In the genomic region with DNA sequence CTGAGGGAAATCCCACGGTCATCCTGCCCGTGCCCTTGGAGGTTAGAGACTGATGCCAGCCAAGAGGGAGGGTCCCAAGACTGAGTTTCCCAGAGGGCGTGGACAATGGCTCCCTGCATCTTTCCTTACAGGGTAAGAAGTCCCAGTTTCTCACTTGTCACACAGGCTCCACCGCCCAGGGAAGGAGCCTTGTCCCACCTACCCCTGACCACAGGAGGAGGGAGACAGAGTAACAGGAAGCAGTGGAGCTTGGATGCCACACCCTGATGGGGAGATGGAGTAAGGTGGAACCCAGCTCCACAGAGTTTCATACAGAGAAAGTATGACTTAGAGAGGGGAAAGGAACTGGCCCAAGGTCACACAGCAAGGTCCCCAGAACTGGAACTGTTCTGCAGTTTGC, we compare ENCODE assay signal across 19 cellular contexts. TPM values are rescaled to one million over a fixed set of nuclear protein-coding genes. Genes with fewer than 3 reads are reported as not detected.
A peak's percentile ranks its signal among the peaks of the same experiment; 100 is the strongest.
DNase-seq lines count a peak whose midpoint lies in the region; ATAC-seq, FAIRE-seq and TF ChIP-seq lines count a peak whose summit lies in the region.
"Had no signal": no experiment of that assay in that cellular context is flagged by ENCODE, and none has a peak within 500 bp of the region (broad histone marks: within the 10 kb centered on the region; RNA-seq: fewer than 3 reads in every experiment).

No MANE protein-coding gene starts in this region.

- H3F3A ChIP-seq in GM23338 (replicated peaks; ENCODE audit: low read depth): no peaks in the 10 kb centered on the region

- H2AFZ ChIP-seq in GM23338: no peak overlapping the region; the same call in 1 of the 2 replicates
- no peak overlapping the region for H2AFZ ChIP-seq in osteoblast (ENCODE audit: low read length)

- H3K4me1 ChIP-seq in A549: no peaks in the 10 kb centered on the region
- no peaks in the 10 kb centered on the region; the same call in 1 of the 2 replicates for H3K4me1 ChIP-seq in GM23338 (ENCODE audit: insufficient read depth)
- no peaks in the 10 kb centered on the region for H3K4me1 ChIP-seq in osteoblast (ENCODE audit: insufficient read depth, low read length)

- no peaks in the 10 kb centered on the region for H3K36me3 Mint-ChIP-seq in GM23338 (ENCODE audit: low read depth)
- H3K36me3 Mint-ChIP-seq in dendritic cell treated with granulocyte-macrophage colony-stimulating factor and Interleukin-4, amounts not matched to agents 40 ng/mL and 50 ng/mL, for 4 days (ENCODE audit: low read depth): no peaks in the 10 kb centered on the region
- H3K36me3 Mint-ChIP-seq: CD8-positive, alpha-beta T cell had no signal

- no peak for FAIRE-seq in A549 (lab: Jason Lieb, UNC)

- H3K79me2 ChIP-seq in GM23338 (replicated peaks; ENCODE audit: insufficient read depth) (no peaks in the 10 kb centered on the region), osteoblast (ENCODE audit: insufficient read depth, low read length) (no peaks in the 10 kb centered on the region)

- H3K27me3 Mint-ChIP-seq in GM23338 (ENCODE audit: insufficient read depth, low read depth, poor library complexity): peaks cover 8% of the 10 kb centered on the region
- no peaks in the 10 kb centered on the region for H3K27me3 Mint-ChIP-seq in dendritic cell treated with granulocyte-macrophage colony-stimulating factor and Interleukin-4, amounts not matched to agents 40 ng/mL and 50 ng/mL, for 4 days

- no peak for TF ChIP-seq RAD21 in A549 (conservative IDR thresholded peaks at IDR 0.05 in 1 of 2, IDR thresholded peaks at IDR 0.05 in 1 of 2)

- no peaks in the 10 kb centered on the region for H3K36me3 ChIP-seq in GM23338 (ENCODE audit: insufficient read depth)
- H3K36me3 ChIP-seq in osteoblast (ENCODE audit: insufficient read depth, low read length): no peaks in the 10 kb centered on the region
- H3K36me3 ChIP-seq: BLaER1 treated with 17β-estradiol and CSF1 and Interleukin-3, amounts not matched to agents 10 nM and 100 nM had no signal

- no peak overlapping the region for H3K4me3 Mint-ChIP-seq in GM23338
- H3K4me3 Mint-ChIP-seq in dendritic cell treated with granulocyte-macrophage colony-stimulating factor and Interleukin-4, amounts not matched to agents 40 ng/mL and 50 ng/mL, for 4 days: no peak overlapping the region
- H3K4me3 Mint-ChIP-seq: CD8-positive, alpha-beta T cell; H9 had no signal

- no peak overlapping the region for H3K4me3 ChIP-seq in A549
- H3K4me3 ChIP-seq in GM23338: no peak overlapping the region
- H3K4me3 ChIP-seq in osteoblast (ENCODE audit: insufficient read depth, low read length): no peak overlapping the region
- H3K4me3 ChIP-seq: BLaER1 treated with 17β-estradiol and CSF1 and Interleukin-3, amounts not matched to agents 10 nM and 100 nM had no signal

- H3K27me3 ChIP-seq in GM23338 (ENCODE audit: insufficient read depth): no peaks in the 10 kb centered on the region
- no peaks in the 10 kb centered on the region for H3K27me3 ChIP-seq in osteoblast (ENCODE audit: insufficient read depth, low read length)
- H3K27me3 ChIP-seq: BLaER1 treated with 17β-estradiol and CSF1 and Interleukin-3, amounts not matched to agents 10 nM and 100 nM had no signal

- no peak overlapping the region for H3K4me2 ChIP-seq in A549
- H3K4me2 ChIP-seq in GM23338: no peak overlapping the region
- H3K4me2 ChIP-seq in osteoblast (ENCODE audit: insufficient read depth, low read length): no peak overlapping the region

- no peak overlapping the region for H3K27ac Mint-ChIP-seq in GM23338
- peak overlapping the region; percentile 11 for H3K27ac Mint-ChIP-seq in dendritic cell treated with granulocyte-macrophage colony-stimulating factor and Interleukin-4, amounts not matched to agents 40 ng/mL and 50 ng/mL, for 4 days
- H3K27ac Mint-ChIP-seq: CD8-positive, alpha-beta T cell; H9 had no signal

- H3K27ac ChIP-seq in A549 (no peak overlapping the region), GM23338 (ENCODE audit: low read depth) (no peak overlapping the region), osteoblast (ENCODE audit: low read depth, low read length) (no peak overlapping the region)
- H3K27ac ChIP-seq: BLaER1 treated with 17β-estradiol and CSF1 and Interleukin-3, amounts not matched to agents 10 nM and 100 nM had no signal

- no peaks in the 10 kb centered on the region for H3K9me3 Mint-ChIP-seq in GM23338
- H3K9me3 Mint-ChIP-seq in dendritic cell treated with granulocyte-macrophage colony-stimulating factor and Interleukin-4, amounts not matched to agents 40 ng/mL and 50 ng/mL, for 4 days: no peaks in the 10 kb centered on the region
- H3K9me3 Mint-ChIP-seq: CD8-positive, alpha-beta T cell had no signal

- no peak for TF ChIP-seq EP300 in A549 (IDR thresholded peaks at IDR 0.05)

- TF ChIP-seq POLR2A in A549 (IDR thresholded peaks at IDR 0.05; ENCODE audit: low read length): no peak

- POLR2A ChIA-PET in A549 (lab: Yijun Ruan, JAX): no interaction called here

- CTCF ChIA-PET in A549 (lab: Yijun Ruan, JAX): interaction anchor here (0.6 to 2.1 kb wide), 2 partner anchors 14 to 786 kb away, joined by 5 to 8 read pairs; no protein-coding TSS in a partner anchor

- DNase-seq in A549 (ENCODE audit: low read depth in 1 of 2, low spot score in 1 of 2): no peak
- DNase-seq in GM23338 (ENCODE audit: low spot score): no peak
- peak; percentile 31 for DNase-seq in osteoblast (ENCODE audit: insufficient read length, low spot score, missing footprints)
- DNase-seq in NCI-H1694 treated with DMSO at 0.1 percent for 48 hours (lab: John Stamatoyannopoulos, UW): no peak
- no peak for DNase-seq in NCI-H69 (lab: John Stamatoyannopoulos, UW)
- no peak for DNase-seq in islet precursor cell
- DNase-seq: CD8-positive, alpha-beta T cell; DMS79; H9; MM.1S; NCI-H1092 treated with DMSO at 0.1 percent for 48 hours; NCI-H146; NCI-H2081 treated with DMSO at 0.1 percent for 48 hours; NCI-H446 treated with DMSO at 0.1 percent for 48 hours; NK-92 treated with Interleukin-12 subunit alpha and Interleukin-12 subunit beta, amount 100 ng/mL, for 24 hours; Right ventricle myocardium superior had no signal

- H3K9me3 ChIP-seq in A549 (no peaks in the 10 kb centered on the region), osteoblast (ENCODE audit: low read depth, low read length) (no peaks in the 10 kb centered on the region)
- H3K9me3 ChIP-seq: BLaER1 treated with 17β-estradiol and CSF1 and Interleukin-3, amounts not matched to agents 10 nM and 100 nM had no signal

- H3K4me1 Mint-ChIP-seq in GM23338: peaks cover 8% of the 10 kb centered on the region; the same call in 1 of the 3 replicates
- H3K4me1 Mint-ChIP-seq in dendritic cell treated with granulocyte-macrophage colony-stimulating factor and Interleukin-4, amounts not matched to agents 40 ng/mL and 50 ng/mL, for 4 days (ENCODE audit: low read depth): peaks cover 34% of the 10 kb centered on the region

- TF ChIP-seq CTCF in A549 (IDR thresholded peaks at IDR 0.05): no peak
- no peak for TF ChIP-seq CTCF in GM23338 (conservative IDR thresholded peaks at IDR 0.05; ENCODE audit: low read depth in 2 of 2)
- no peak for TF ChIP-seq CTCF in osteoblast (IDR thresholded peaks at IDR 0.05; ENCODE audit: extremely low read depth, low read depth, low read length)

- ATAC-seq in A549 (peak; percentile 47 to 67; a peak in 5 of 6 replicates), GM23338 (peak; percentile 67)
- ATAC-seq: CD8-positive, alpha-beta T cell had no signal

- H3K9me2 ChIP-seq in GM23338 (ENCODE audit: insufficient read depth): no peaks in the 10 kb centered on the region

- no peaks in the 10 kb centered on the region for H4K20me1 ChIP-seq in GM23338 (replicated peaks; ENCODE audit: insufficient read depth)
- H4K20me1 ChIP-seq in osteoblast (ENCODE audit: insufficient read depth, low read length): no peaks in the 10 kb centered on the region
- H4K20me1 ChIP-seq: BLaER1 treated with 17β-estradiol and CSF1 and Interleukin-3, amounts not matched to agents 10 nM and 100 nM had no signal

- intact Hi-C loops in dendritic cell treated with granulocyte-macrophage colony-stimulating factor and Interleukin-4, amounts not matched to agents 40 ng/mL and 50 ng/mL, for 4 days (cut with micrococcal nuclease): no loop called here

- WGBS in A549 (ENCODE audit: missing lambda C conversion rate): 54% methylated on average over 3 of the region's 4 CpGs

TF ChIP-seq in A549, 52 proteins besides CTCF, POLR2A, EP300 and RAD21 (continues in another document):
- no peak for TF ChIP-seq RNF2 (IDR thresholded peaks at IDR 0.05; ENCODE audit: borderline replicate concordance, low read depth)
- no peak for TF ChIP-seq TFCP2L1 (CRISPR knock-in tag; IDR thresholded peaks at IDR 0.05)
- no peak for TF ChIP-seq RFX5 (IDR thresholded peaks at IDR 0.05)
- TF ChIP-seq EHMT2 (IDR thresholded peaks at IDR 0.05; ENCODE audit: low read depth): no peak
- no peak for TF ChIP-seq SREBF2 (IDR thresholded peaks at IDR 0.05)
- no peak for TF ChIP-seq HDAC2 (IDR thresholded peaks at IDR 0.05)
- TF ChIP-seq RARB (CRISPR knock-in tag; IDR thresholded peaks at IDR 0.05): no peak

TF ChIP-seq in GM23338, 12 proteins besides CTCF, POLR2A, EP300 and RAD21 (continues in another document):
- no peak for TF ChIP-seq CREB1 (CRISPR knock-in tag; IDR thresholded peaks at IDR 0.05; ENCODE audit: low read depth)
- TF ChIP-seq POLR2AphosphoS5 (IDR thresholded peaks at IDR 0.05; ENCODE audit: low read depth): no peak

RNA-seq across cellular contexts. Expression of a gene that starts 9.4 kb away (rescaled TPM):
- not detected in 2 replicates for polyA plus RNA-seq in A549 (2011; rRNA removed)
- polyA plus RNA-seq in A549 (2012; cell fraction: cytosol; rRNA removed): 0.06 and 0.19 TPM in 2 replicates
- 0.11 TPM in 1 of 2 replicates, not detected in the other for polyA plus RNA-seq in A549 (2012; cell fraction: nucleus; rRNA removed)
- polyA plus RNA-seq in A549 (2017; fragmentation: RNase III; extraction: RNeasy Plus Mini Kit Qiagen cat#74134 plus additional on column Dnase treatment): not detected in 3 replicates
- not detected in 2 replicates for polyA minus RNA-seq in A549 (2011; rRNA and poly(A)+ RNA removed)
- total RNA-seq in GM23338 (2014; rRNA removed; shearing (Covaris generic)): 49.8 and 54.8 TPM in 2 replicates
- 98.4 and 105 TPM in 2 replicates for polyA plus RNA-seq in GM23338 (2016; fragmentation: Nextera tagmentation; extraction: Ambion mirVana)
- total RNA-seq in osteoblast: 21.4 and 83.4 TPM in 2 replicates
- total RNA-seq: A673 had no signal

RNA-seq across cellular contexts. Expression of a gene that starts 27.5 kb away (rescaled TPM):
- polyA plus RNA-seq in A549 (2011; rRNA removed): 3,799 and 4,312 TPM in 2 replicates
- 5,803 and 7,483 TPM in 2 replicates for polyA plus RNA-seq in A549 (2012; cell fraction: cytosol; rRNA removed)
- 1,682 and 2,988 TPM in 2 replicates for polyA plus RNA-seq in A549 (2012; cell fraction: nucleus; rRNA removed)
- polyA plus RNA-seq in A549 (2017; fragmentation: RNase III; extraction: RNeasy Plus Mini Kit Qiagen cat#74134 plus additional on column Dnase treatment): 3,127 to 3,794 TPM (median 3,716 TPM) in 3 replicates
- polyA minus RNA-seq in A549 (2011; rRNA and poly(A)+ RNA removed): 949 and 1,168 TPM in 2 replicates
- 1,443 and 1,506 TPM in 2 replicates for total RNA-seq in GM23338 (2014; rRNA removed; shearing (Covaris generic))
- polyA plus RNA-seq in GM23338 (2016; fragmentation: Nextera tagmentation; extraction: Ambion mirVana): 2,790 and 2,911 TPM in 2 replicates
- total RNA-seq in osteoblast: 1,720 and 2,211 TPM in 2 replicates
